Comparison of ENCODE assay signal across 8 cellular contexts in genomic region chr1:32869844-32870614, GRCh38. TPM values are rescaled to one million over a fixed set of nuclear protein-coding genes. Genes with fewer than 3 reads are reported as not detected.
DNase-seq lines count a peak whose midpoint lies in the region; ATAC-seq, FAIRE-seq and TF ChIP-seq lines count a peak whose summit lies in the region.
"Had no signal": no experiment of that assay in that cellular context is flagged by ENCODE, and none has a peak within 500 bp of the region (broad histone marks: within the 10 kb centered on the region; RNA-seq: fewer than 3 reads in every experiment).

No MANE protein-coding gene starts in this region.

- no peak for TF ChIP-seq EP300 in A549 (IDR thresholded peaks at IDR 0.05)

- H3K27me3 Mint-ChIP-seq in T-helper 17 cell = peaks cover 59% of the 10 kb centered on the region

- H3K4me1 ChIP-seq in A549 = 0 out of 3 replicates have a peak, but pooled peaks cover 2% of the 10 kb centered on the region

- peak in 1 of 2 experiments; percentile 5; a peak in 1 of 6 replicates for ATAC-seq in A549
- no peak for ATAC-seq in T-helper 17 cell

- peaks cover 35% of the 10 kb centered on the region for H3K4me1 Mint-ChIP-seq in T-helper 17 cell

- no peak for TF ChIP-seq CTCF in A549 (IDR thresholded peaks at IDR 0.05)

- H3K4me2 ChIP-seq in A549 = peak overlapping the region; percentile 98

- no peak for TF ChIP-seq POLR2A in A549 (IDR thresholded peaks at IDR 0.05; ENCODE audit: low read length)

- H3K4me3 ChIP-seq in A549 = peak overlapping the region; percentile 58

- POLR2A ChIA-PET in A549 (lab: Yijun Ruan, JAX) = no interaction called here

- WGBS in A549 (ENCODE audit: missing lambda C conversion rate) = 86% methylated on average over 12 of the region's 17 CpGs

- DNase-seq in A549 (ENCODE audit: low read depth in 1 of 2, low spot score in 1 of 2) = no peak
- DNase-seq in T-helper 17 cell = no peak
- peak; percentile 55 for DNase-seq in left kidney (ENCODE audit: low read depth, low spot score)
- no peak for DNase-seq in stimulated activated CD4-positive, alpha-beta T cell treated with anti-CD3 and anti-CD28 coated beads, Interleukin-4, amount 100 ng/mL, for 24 hours
- no peak for DNase-seq in NCI-H1436 (lab: John Stamatoyannopoulos, UW)
- DNase-seq in NCI-H1048 (lab: John Stamatoyannopoulos, UW) = no peak
- DNase-seq: stimulated activated CD4-positive, alpha-beta T cell treated with anti-CD3 and anti-CD28 coated beads, Interleukin-4, amount 100 ng/mL, for 1 hour had no signal

- H3K4me3 Mint-ChIP-seq in T-helper 17 cell = peak overlapping the region; percentile 89

- no peak for FAIRE-seq in A549 (lab: Jason Lieb, UNC)
- FAIRE-seq: endometrium had no signal

- CTCF ChIA-PET in A549 (lab: Yijun Ruan, JAX) = interaction anchor here (2.0 kb wide), 1 partner anchor 25 kb away, joined by 4 read pairs; no protein-coding TSS in a partner anchor

- no peaks in the 10 kb centered on the region for H3K9me3 ChIP-seq in A549
- H3K9me3 ChIP-seq in T-helper 17 cell (ENCODE audit: control insufficient read depth, low read length, poor library complexity, severe bottlenecking) = no peaks in the 10 kb centered on the region

- H3K27ac Mint-ChIP-seq in T-helper 17 cell = peak overlapping the region; percentile 88

- H3K27ac ChIP-seq in A549 = peak overlapping the region in 1 of 2 experiments; percentile 84; a peak in 4 of 6 replicates

- H3K36me3 Mint-ChIP-seq in T-helper 17 cell (ENCODE audit: low read depth) = peaks cover 27% of the 10 kb centered on the region

- no peak for TF ChIP-seq RAD21 in A549 (conservative IDR thresholded peaks at IDR 0.05 in 1 of 2, IDR thresholded peaks at IDR 0.05 in 1 of 2)

TF ChIP-seq in A549, 52 proteins besides CTCF, POLR2A, EP300 and RAD21:
- TF ChIP-seq NPAS2 (CRISPR knock-in tag; IDR thresholded peaks at IDR 0.05; ENCODE audit: borderline replicate concordance) = no peak
- TF ChIP-seq, protein P1, sequence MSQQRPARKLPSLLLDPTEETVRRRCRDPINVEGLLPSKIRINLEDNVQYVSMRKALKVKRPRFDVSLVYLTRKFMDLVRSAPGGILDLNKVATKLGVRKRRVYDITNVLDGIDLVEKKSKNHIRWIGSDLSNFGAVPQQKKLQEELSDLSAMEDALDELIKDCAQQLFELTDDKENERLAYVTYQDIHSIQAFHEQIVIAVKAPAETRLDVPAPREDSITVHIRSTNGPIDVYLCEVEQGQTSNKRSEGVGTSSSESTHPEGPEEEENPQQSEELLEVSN (IDR thresholded peaks at IDR 0.05; ENCODE audit: borderline replicate concordance, low read depth) = no peak
- TF ChIP-seq CEBPB (IDR thresholded peaks at IDR 0.05) = no peak
- no peak for TF ChIP-seq SREBF2 (IDR thresholded peaks at IDR 0.05)
- no peak for TF ChIP-seq HOXB5 (CRISPR knock-in tag; IDR thresholded peaks at IDR 0.05)
- TF ChIP-seq JUN (IDR thresholded peaks at IDR 0.05) = no peak
- no peak for TF ChIP-seq MYC (IDR thresholded peaks at IDR 0.05; ENCODE audit: borderline replicate concordance, low read length)
- TF ChIP-seq MAFK (IDR thresholded peaks at IDR 0.05; ENCODE audit: partially characterized antibody) = no peak
- no peak for TF ChIP-seq BHLHE40 (IDR thresholded peaks at IDR 0.05; ENCODE audit: low read depth, low read length)

RNA-seq across cellular contexts. Expression of gene FNDC5, which starts 0.7 kb away (rescaled TPM):
- polyA plus RNA-seq in A549 (2011; rRNA removed) (0.26 and 0.78 TPM in 2 replicates), A549 (2017; fragmentation: RNase III; extraction: RNeasy Plus Mini Kit Qiagen cat#74134 plus additional on column Dnase treatment) (0.35 to 0.99 TPM (median 0.98 TPM) in 3 replicates)
- 0.28 and 0.53 TPM in 2 replicates for polyA plus RNA-seq in A549 (2012; cell fraction: cytosol; rRNA removed)
- polyA plus RNA-seq in A549 (2012; cell fraction: nucleus; rRNA removed) = 0.39 and 0.71 TPM in 2 replicates
- polyA minus RNA-seq in A549 (2011; rRNA and poly(A)+ RNA removed) = 0.97 TPM in 1 of 2 replicates, not detected in the other
- total RNA-seq in T-helper 17 cell = not detected

RNA-seq across cellular contexts. Expression of gene HPCA, which starts 16.3 kb away (rescaled TPM):
- 0.08 and 0.34 TPM in 2 replicates for polyA plus RNA-seq in A549 (2011; rRNA removed)
- 0.08 and 0.13 TPM in 2 replicates for polyA plus RNA-seq in A549 (2012; cell fraction: cytosol; rRNA removed)
- polyA plus RNA-seq in A549 (2012; cell fraction: nucleus; rRNA removed) = 0.13 and 0.20 TPM in 2 replicates
- polyA plus RNA-seq in A549 (2017; fragmentation: RNase III; extraction: RNeasy Plus Mini Kit Qiagen cat#74134 plus additional on column Dnase treatment) = 0.21 to 0.65 TPM (median 0.30 TPM) in 3 replicates
- polyA minus RNA-seq in A549 (2011; rRNA and poly(A)+ RNA removed) = not detected in 2 replicates
- total RNA-seq in T-helper 17 cell = not detected

RNA-seq across cellular contexts. Expression of gene TMEM54, which starts 31.2 kb away (rescaled TPM):
- polyA plus RNA-seq in A549 (2011; rRNA removed) = 22.1 and 32.6 TPM in 2 replicates
- 86.4 and 112 TPM in 2 replicates for polyA plus RNA-seq in A549 (2012; cell fraction: cytosol; rRNA removed)
- polyA plus RNA-seq in A549 (2012; cell fraction: nucleus; rRNA removed) = 63.8 and 84.9 TPM in 2 replicates
- 26.4 to 31.8 TPM (median 29.7 TPM) in 3 replicates for polyA plus RNA-seq in A549 (2017; fragmentation: RNase III; extraction: RNeasy Plus Mini Kit Qiagen cat#74134 plus additional on column Dnase treatment)
- 18.9 and 31.1 TPM in 2 replicates for polyA minus RNA-seq in A549 (2011; rRNA and poly(A)+ RNA removed)
- not detected for total RNA-seq in T-helper 17 cell

RNA-seq across cellular contexts. Expression of gene S100PBP, which starts 52.6 kb away (rescaled TPM):
- polyA plus RNA-seq in A549 (2011; rRNA removed) = 39.3 and 41.9 TPM in 2 replicates
- 6.6 and 7.2 TPM in 2 replicates for polyA plus RNA-seq in A549 (2012; cell fraction: cytosol; rRNA removed)
- polyA plus RNA-seq in A549 (2012; cell fraction: nucleus; rRNA removed) = 10.4 and 18.2 TPM in 2 replicates
- polyA plus RNA-seq in A549 (2017; fragmentation: RNase III; extraction: RNeasy Plus Mini Kit Qiagen cat#74134 plus additional on column Dnase treatment) = 15.9 to 17.0 TPM (median 16.1 TPM) in 3 replicates
- 23.1 and 24.8 TPM in 2 replicates for polyA minus RNA-seq in A549 (2011; rRNA and poly(A)+ RNA removed)
- 10 to 100 TPM; 32.5 to 35.5 TPM for total RNA-seq in T-helper 17 cell

RNA-seq across cellular contexts. Expression of gene YARS1, which starts 52.9 kb away (rescaled TPM):
- 103 and 105 TPM in 2 replicates for polyA plus RNA-seq in A549 (2011; rRNA removed)
- polyA plus RNA-seq in A549 (2012; cell fraction: cytosol; rRNA removed) = 52.7 and 55.7 TPM in 2 replicates
- 51.1 and 64.7 TPM in 2 replicates for polyA plus RNA-seq in A549 (2012; cell fraction: nucleus; rRNA removed)
- polyA plus RNA-seq in A549 (2017; fragmentation: RNase III; extraction: RNeasy Plus Mini Kit Qiagen cat#74134 plus additional on column Dnase treatment) = 83.2 to 103 TPM (median 92.5 TPM) in 3 replicates
- 82.0 and 94.1 TPM in 2 replicates for polyA minus RNA-seq in A549 (2011; rRNA and poly(A)+ RNA removed)
- 10 to 100 TPM; 70.9 to 88.1 TPM for total RNA-seq in T-helper 17 cell
